19 cellular contexts compared by ENCODE assay signal in genomic region chr22:35824256-35824655, GRCh38.
DNase-seq lines count a peak whose midpoint lies in the region; ATAC-seq and TF ChIP-seq lines count a peak whose summit lies in the region.
"Had no signal": no experiment of that assay in that cellular context is flagged by ENCODE, and none has a peak within 500 bp of the region (broad histone marks: within the 10 kb centered on the region; RNA-seq: fewer than 3 reads in every experiment).

No MANE protein-coding gene starts in this region.

- peaks cover 44% of the 10 kb centered on the region for H3K36me3 Mint-ChIP-seq in MCF 10A (ENCODE audit: insufficient read depth, unreplicated experiment)
- peaks cover 22% of the 10 kb centered on the region for H3K36me3 Mint-ChIP-seq in neural progenitor cell
- H3K36me3 Mint-ChIP-seq in immature natural killer cell = no peaks in the 10 kb centered on the region
- H3K36me3 Mint-ChIP-seq: CD14-positive monocyte had no signal

- H3K4me1 Mint-ChIP-seq in MCF 10A (ENCODE audit: insufficient read depth, unreplicated experiment) = peaks cover 39% of the 10 kb centered on the region
- H3K4me1 Mint-ChIP-seq in neural progenitor cell = peaks cover 3% of the 10 kb centered on the region
- peaks cover 4 to 6% of the 10 kb centered on the region in 2 donors for H3K4me1 Mint-ChIP-seq in immature natural killer cell
- H3K4me1 Mint-ChIP-seq: CD14-positive monocyte; CD8-positive, alpha-beta memory T cell had no signal

- H3K27me3 ChIP-seq in mammary epithelial cell (ENCODE audit: insufficient read depth, low read length) (no peaks in the 10 kb centered on the region), liver (ENCODE audit: control insufficient read depth in 4 of 4, insufficient read depth in 4 of 4, low read length in 3 of 4) (no peaks in the 10 kb centered on the region), neural progenitor cell (no peaks in the 10 kb centered on the region)
- H3K27me3 ChIP-seq: BE2C; BLaER1 treated with 17β-estradiol and CSF1 and Interleukin-3, amounts not matched to agents 10 nM and 100 nM had no signal

- H3K4me1 ChIP-seq in mammary epithelial cell (ENCODE audit: insufficient read depth, low read length) (peaks cover 4% of the 10 kb centered on the region), liver (ENCODE audit: control insufficient read depth in 4 of 4, insufficient read depth in 4 of 4, low read length in 3 of 4) (peaks cover 7 to 42% (median 34%) of the 10 kb centered on the region in 4 donors), neural progenitor cell (peaks cover 6% of the 10 kb centered on the region)
- H3K4me1 ChIP-seq: BLaER1 treated with 17β-estradiol and CSF1 and Interleukin-3, amounts not matched to agents 10 nM and 100 nM had no signal

- ATAC-seq in HG03442 (IDR thresholded peaks at IDR 0.05; ENCODE audit: unreplicated experiment) = no peak

- in situ Hi-C loops in mammary epithelial cell (cut with MboI; ENCODE audit: low sequenced_read_pairs in 2 of 2) = no loop called here

- no peak overlapping the region for H3K27ac ChIP-seq in mammary epithelial cell (ENCODE audit: insufficient read depth, low read depth, low read length)
- H3K27ac ChIP-seq in liver (ENCODE audit: low read depth in 1 of 2, low read length in 2 of 2) = peak overlapping the region; percentile 46 to 70
- H3K27ac ChIP-seq in neural progenitor cell = no peak overlapping the region
- H3K27ac ChIP-seq: 22Rv1; BLaER1 treated with 17β-estradiol and CSF1 and Interleukin-3, amounts not matched to agents 10 nM and 100 nM had no signal

- BruUV-seq in MCF 10A (replicated peaks; lab: Mats Ljungman, UMichigan) (no TSS peak), mammary epithelial cell (replicated peaks; lab: Mats Ljungman, UMichigan) (no TSS peak)

- H4K20me1 ChIP-seq in mammary epithelial cell (ENCODE audit: insufficient read depth, low read length) = no peaks in the 10 kb centered on the region
- peaks cover 55% of the 10 kb centered on the region for H4K20me1 ChIP-seq in neural progenitor cell (ENCODE audit: low read depth)
- H4K20me1 ChIP-seq: BLaER1 treated with 17β-estradiol and CSF1 and Interleukin-3, amounts not matched to agents 10 nM and 100 nM had no signal

- POLR2A ChIA-PET in MCF 10A (lab: Yijun Ruan, JAX) = interaction anchor here (0.7 kb wide), 2 partner anchors 25 to 50 kb away, joined by 3 read pairs; no protein-coding TSS in a partner anchor

- H3K4me3 ChIP-seq in mammary epithelial cell (replicated peaks in 1 of 3; ENCODE audit: insufficient read depth in 1 of 3, low read depth in 2 of 3, low read length in 3 of 3) (no peak overlapping the region), liver (ENCODE audit: low read depth in 1 of 3, low read length in 3 of 3) (peak overlapping the region in 1 of 3 donors; percentile 28), neural progenitor cell (no peak overlapping the region)
- H3K4me3 ChIP-seq: BLaER1 treated with 17β-estradiol and CSF1 and Interleukin-3, amounts not matched to agents 10 nM and 100 nM; HAP-1 had no signal

- H3K4me3 Mint-ChIP-seq in MCF 10A (ENCODE audit: unreplicated experiment) (no peak overlapping the region), neural progenitor cell (no peak overlapping the region), immature natural killer cell (no peak overlapping the region)
- H3K4me3 Mint-ChIP-seq: CD14-positive monocyte; CD4-positive, alpha-beta T cell; CD8-positive, alpha-beta memory T cell; HFFc6 had no signal

- peak; percentile 56 to 72 for TF ChIP-seq RAD21 in liver (IDR thresholded peaks at IDR 0.05)

- dilution Hi-C loops in mammary epithelial cell (cut with HindIII; ENCODE audit: low sequenced_read_pairs) = no loop called here

- H3K9me3 ChIP-seq in mammary epithelial cell (replicated peaks; ENCODE audit: insufficient read depth, low read length) (no peaks in the 10 kb centered on the region), liver (ENCODE audit: control insufficient read depth in 4 of 4, low read length in 3 of 4) (no peaks in the 10 kb centered on the region), neural progenitor cell (ENCODE audit: low read depth) (no peaks in the 10 kb centered on the region)
- H3K9me3 ChIP-seq: BE2C; BLaER1 treated with 17β-estradiol and CSF1 and Interleukin-3, amounts not matched to agents 10 nM and 100 nM; HAP-1 had no signal

- intact Hi-C loops in MCF 10A (cut with micrococcal nuclease) = no loop called here
- intact Hi-C loops in mammary epithelial cell (cut with micrococcal nuclease) = no loop called here

- H3K9me3 Mint-ChIP-seq in MCF 10A (ENCODE audit: unreplicated experiment) = no peaks in the 10 kb centered on the region
- H3K9me3 Mint-ChIP-seq in neural progenitor cell = no peaks in the 10 kb centered on the region
- no peaks in the 10 kb centered on the region for H3K9me3 Mint-ChIP-seq in immature natural killer cell
- H3K9me3 Mint-ChIP-seq: CD4-positive, alpha-beta T cell; CD8-positive, alpha-beta memory T cell; HFFc6 had no signal

- H3K27ac Mint-ChIP-seq in MCF 10A (ENCODE audit: low read depth, unreplicated experiment) (peak overlapping the region; percentile 54), neural progenitor cell (peak overlapping the region; percentile 6), immature natural killer cell (no peak overlapping the region)
- H3K27ac Mint-ChIP-seq: CD14-positive monocyte; CD4-positive, alpha-beta T cell; CD8-positive, alpha-beta memory T cell; HFFc6 had no signal

- TF ChIP-seq CTCF in MCF 10A (IDR thresholded peaks at IDR 0.05; ENCODE audit: unreplicated experiment) = no peak
- TF ChIP-seq CTCF in mammary epithelial cell (conservative IDR thresholded peaks at IDR 0.05 in 1 of 2, IDR thresholded peaks at IDR 0.05 in 1 of 2; ENCODE audit: extremely low read depth in 1 of 2, insufficient read depth in 1 of 2, low read depth in 1 of 2, low read length in 2 of 2) = no peak
- no peak for TF ChIP-seq CTCF in liver (IDR thresholded peaks at IDR 0.05; ENCODE audit: low read depth, low read length, missing input control)
- TF ChIP-seq CTCF in neural progenitor cell (IDR thresholded peaks at IDR 0.05) = no peak

- no peaks in the 10 kb centered on the region for H3K36me3 ChIP-seq in mammary epithelial cell (ENCODE audit: insufficient read depth, low read length)
- H3K36me3 ChIP-seq in liver (ENCODE audit: control insufficient read depth in 4 of 4, insufficient read depth in 3 of 4, low read depth in 1 of 4, low read length in 3 of 4) = no peaks in the 10 kb centered on the region
- H3K36me3 ChIP-seq in neural progenitor cell = no peaks in the 10 kb centered on the region
- H3K36me3 ChIP-seq: BLaER1 treated with 17β-estradiol and CSF1 and Interleukin-3, amounts not matched to agents 10 nM and 100 nM; HAP-1 had no signal

- H3K4me2 ChIP-seq in mammary epithelial cell (ENCODE audit: insufficient read depth, low read depth, low read length) (no peak overlapping the region), neural progenitor cell (no peak overlapping the region)
- H3K4me2 ChIP-seq: BLaER1 treated with 17β-estradiol and CSF1 and Interleukin-3, amounts not matched to agents 10 nM and 100 nM had no signal

- H2AFZ ChIP-seq in mammary epithelial cell (ENCODE audit: low read depth, low read length) (no peak overlapping the region), neural progenitor cell (replicated peaks) (no peak overlapping the region)

- peaks cover 96% of the 10 kb centered on the region for H3K79me2 ChIP-seq in mammary epithelial cell (ENCODE audit: insufficient read depth, low read length)
- peaks cover 97% of the 10 kb centered on the region for H3K79me2 ChIP-seq in neural progenitor cell (ENCODE audit: low read depth)

- 100% methylated on average over 2 of the region's 2 CpGs for WGBS in mammary epithelial cell (ENCODE audit: low coverage, missing lambda C conversion rate)
- 43% methylated on average over 2 of the region's 2 CpGs for WGBS in liver

- no peak overlapping the region for H3K9ac ChIP-seq in mammary epithelial cell (ENCODE audit: insufficient read depth, low read length)
- H3K9ac ChIP-seq in liver (ENCODE audit: low read depth in 1 of 2, low read length in 2 of 2) = peak overlapping the region; percentile 12 to 36
- H3K9ac ChIP-seq in neural progenitor cell = no peak overlapping the region
- H3K9ac ChIP-seq: BLaER1 treated with 17β-estradiol and CSF1 and Interleukin-3, amounts not matched to agents 10 nM and 100 nM had no signal

- no peaks in the 10 kb centered on the region for H3F3A ChIP-seq in neural progenitor cell (ENCODE audit: low read depth)

- CTCF ChIA-PET in MCF 10A (lab: Yijun Ruan, JAX) = no interaction called here
- CTCF ChIA-PET in mammary epithelial cell (lab: Charles Lee; ENCODE audit: low non-redundant PET) = no interaction called here

- DNase-seq in MCF 10A (ENCODE audit: unreplicated experiment) (no peak), mammary epithelial cell (no peak), neural progenitor cell (ENCODE audit: low spot score) (no peak), immature natural killer cell (no peak), DMS153 treated with DMSO at 0.1 percent for 48 hours (lab: John Stamatoyannopoulos, UW; ENCODE audit: unreplicated experiment) (no peak), pons (ENCODE audit: low spot score) (no peak)
- DNase-seq: BE2C; Calu3; CD4-positive, alpha-beta T cell; CD8-positive, alpha-beta memory T cell; DND-41; GOT3; HFFc6 had no signal

- H3K27me3 Mint-ChIP-seq in MCF 10A (ENCODE audit: insufficient read depth, unreplicated experiment) (no peaks in the 10 kb centered on the region), neural progenitor cell (ENCODE audit: insufficient read depth, low read depth) (peaks cover 7% of the 10 kb centered on the region), immature natural killer cell (ENCODE audit: low read depth in 3 of 3) (peaks cover 0 to 2% (median 0%) of the 10 kb centered on the region in 3 donors)

TF ChIP-seq in liver, 16 proteins besides CTCF, POLR2A, EP300 and RAD21 (continues in another document):
- TF ChIP-seq FOXA1 (IDR thresholded peaks at IDR 0.05) (peak; percentile 91), SP1 (IDR thresholded peaks at IDR 0.05) (peak; percentile 86), FOXA2 (IDR thresholded peaks at IDR 0.05) (peak; percentile 92), YY1 (IDR thresholded peaks at IDR 0.05) (peak; percentile 92), NR2F2 (IDR thresholded peaks at IDR 0.05) (peak; percentile 79), JUND (IDR thresholded peaks at IDR 0.05) (peak; percentile 92 to 93), HNF4A (conservative IDR thresholded peaks at IDR 0.05) (peak; percentile 99 to 100), HNF4G (IDR thresholded peaks at IDR 0.05) (peak; percentile 96)

Comparison
In these comparisons a context has a peak if more than half of its experiments do, and no peak if none do; other contexts are left out.
1. H3K27ac Mint-ChIP-seq: peak in MCF 10A (single experiment) and neural progenitor cell (single experiment); none in immature natural killer cell (0 of 6).
2. H3K27ac ChIP-seq: peak in liver (2 of 2); none in mammary epithelial cell (single experiment) and neural progenitor cell (single experiment).
3. H3K9ac ChIP-seq: peak in liver (2 of 2); none in mammary epithelial cell (single experiment) and neural progenitor cell (single experiment).